In genomic region chr5:54524704-54525103, GRCh38 we compare ENCODE assay signal across 13 cellular contexts. TPM values are rescaled to one million over a fixed set of nuclear protein-coding genes. Genes with fewer than 3 reads are reported as not detected.
DNase-seq lines count a peak whose midpoint lies in the region; ATAC-seq and TF ChIP-seq lines count a peak whose summit lies in the region.
"Had no signal": no experiment of that assay in that cellular context is flagged by ENCODE, and none has a peak within 500 bp of the region (broad histone marks: within the 10 kb centered on the region; RNA-seq: fewer than 3 reads in every experiment).

No MANE protein-coding gene starts in this region.

- no peaks in the 10 kb centered on the region for H3K9me3 Mint-ChIP-seq in MCF 10A (ENCODE audit: unreplicated experiment)
- H3K9me3 Mint-ChIP-seq: activated naive CD8-positive, alpha-beta T cell treated with anti-CD3 and anti-CD28 coated beads for 36 hours had no signal

- DNase-seq in breast epithelium (ENCODE audit: low spot score in 2 of 2) (no peak), MCF 10A (ENCODE audit: unreplicated experiment) (no peak), Right ventricle myocardium superior (peak; percentile 70), ovary (peak; percentile 33 to 65 (median 57)), NCI-H1436 (lab: John Stamatoyannopoulos, UW) (no peak), NCI-H510A (lab: John Stamatoyannopoulos, UW) (no peak), SW 1271 (lab: John Stamatoyannopoulos, UW) (no peak), AG08396 (ENCODE audit: low spot score) (no peak)
- DNase-seq: 8988T; activated CD4-positive, alpha-beta T cell treated with anti-CD3 and anti-CD28 coated beads, Interleukin-2, amount 50 U/mL, for 48 hours; activated naive CD8-positive, alpha-beta T cell treated with anti-CD3 and anti-CD28 coated beads for 36 hours; kidney glomerular epithelial cell had no signal

- TF ChIP-seq EP300 in ovary (IDR thresholded peaks at IDR 0.05), result no peak

- H3K27me3 Mint-ChIP-seq in MCF 10A (ENCODE audit: insufficient read depth, unreplicated experiment), result no peaks in the 10 kb centered on the region
- H3K27me3 Mint-ChIP-seq: activated naive CD8-positive, alpha-beta T cell treated with anti-CD3 and anti-CD28 coated beads for 36 hours had no signal

- no peaks in the 10 kb centered on the region for H3K36me3 Mint-ChIP-seq in MCF 10A (ENCODE audit: insufficient read depth, unreplicated experiment)

- POLR2A ChIA-PET in MCF 10A (lab: Yijun Ruan, JAX), result no interaction called here

- H3K4me3 ChIP-seq in breast epithelium (peak overlapping the region in 2 of 3 donors; percentile 0 to 38), ovary (peak overlapping the region; percentile 6)

- H3K4me1 ChIP-seq in breast epithelium (peaks cover 0 to 8% of the 10 kb centered on the region in 2 donors), ovary (ENCODE audit: insufficient read depth) (peaks cover 29% of the 10 kb centered on the region)

- intact Hi-C loops in breast epithelium (cut with DNase I; ENCODE audit: low total_unique reads), result no loop called here
- intact Hi-C loops in MCF 10A (cut with micrococcal nuclease), result no loop called here
- intact Hi-C loops in Right ventricle myocardium superior (cut with DNase I), result loop anchor here (5.0 to 10.0 kb wide), 2 partner anchors 133 to 190 kb away; no protein-coding TSS in a partner anchor
- intact Hi-C loops in ovary (cut with DNase I), result loop anchor here in 3 of 4 donors (5.0 to 10.0 kb wide), 3 partner anchors 110 to 1883 kb away; no protein-coding TSS in a partner anchor

- TF ChIP-seq POLR2A in breast epithelium (IDR thresholded peaks at IDR 0.05), result no peak
- TF ChIP-seq POLR2A in ovary (IDR thresholded peaks at IDR 0.05), result no peak

- H3K27ac Mint-ChIP-seq in MCF 10A (ENCODE audit: low read depth, unreplicated experiment), result no peak overlapping the region
- H3K27ac Mint-ChIP-seq: activated naive CD8-positive, alpha-beta T cell treated with anti-CD3 and anti-CD28 coated beads for 36 hours had no signal

- 10 to 56% (median 11%) methylated on average over 8 of the region's 8 CpGs for WGBS in ovary, 3 donors

- CTCF ChIA-PET in MCF 10A (lab: Yijun Ruan, JAX), result interaction anchor here (0.6 to 2.3 kb wide), 5 partner anchors 151 to 631 kb away, joined by 3 to 11 read pairs (median 3); no protein-coding TSS in a partner anchor

- H3K4me3 Mint-ChIP-seq in MCF 10A (ENCODE audit: unreplicated experiment), result no peak overlapping the region
- H3K4me3 Mint-ChIP-seq: activated naive CD8-positive, alpha-beta T cell treated with anti-CD3 and anti-CD28 coated beads for 36 hours had no signal

- H3K27me3 ChIP-seq in breast epithelium, result no peaks in the 10 kb centered on the region
- no peaks in the 10 kb centered on the region for H3K27me3 ChIP-seq in ovary

- no peak for TF ChIP-seq CTCF in breast epithelium (IDR thresholded peaks at IDR 0.05)
- TF ChIP-seq CTCF in MCF 10A (IDR thresholded peaks at IDR 0.05; ENCODE audit: unreplicated experiment), result no peak
- TF ChIP-seq CTCF in ovary (IDR thresholded peaks at IDR 0.05), result no peak

- BruUV-seq in MCF 10A (replicated peaks; lab: Mats Ljungman, UMichigan), result no TSS peak

- H3K9me3 ChIP-seq in breast epithelium, result no peaks in the 10 kb centered on the region
- H3K9me3 ChIP-seq in ovary, result no peaks in the 10 kb centered on the region

- peak; percentile 26 for ATAC-seq in Right ventricle myocardium superior (ENCODE audit: poor library complexity)
- ATAC-seq: sciatic nerve had no signal

- H3K36me3 ChIP-seq in breast epithelium (no peaks in the 10 kb centered on the region), ovary (no peaks in the 10 kb centered on the region)

- peak overlapping the region; percentile 66 to 69 for H3K27ac ChIP-seq in breast epithelium
- peak overlapping the region; percentile 44 to 69 for H3K27ac ChIP-seq in ovary

- peaks cover 18% of the 10 kb centered on the region for H3K4me1 Mint-ChIP-seq in MCF 10A (ENCODE audit: insufficient read depth, unreplicated experiment)

RNA-seq across cellular contexts. Expression of gene SNX18, which starts 7.1 kb away (rescaled TPM):
- total RNA-seq in breast epithelium, result 10 to 100 TPM; 29.2 to 37.3 (median 33.1) TPM
- 8.7 and 10.0 TPM in 2 replicates for total RNA-seq in MCF 10A (2022)
- total RNA-seq in Right ventricle myocardium superior, result 24.9 TPM
- 10 to 100 TPM; 34.7 to 62.4 (median 47.3) TPM for total RNA-seq in ovary
- polyA plus RNA-seq in ovary, result 10 to 100 TPM; 29.6 to 32.4 TPM

Comparison
In these comparisons a context has a peak if more than half of its experiments do, and no peak if none do; other contexts are left out.
1. DNase-seq: peak in Right ventricle myocardium superior (single experiment) and ovary (5 of 5); none in breast epithelium (0 of 2), MCF 10A (single experiment), NCI-H1436 (single experiment), NCI-H510A (single experiment), SW 1271 (0 of 2) and AG08396 (single experiment).
2. intact Hi-C loops: an anchor here in Right ventricle myocardium superior (5.0 to 10.0 kb wide) and ovary (5.0 to 10.0 kb wide); none called in breast epithelium and MCF 10A.